Comparison of ENCODE assay signal across 10 cellular contexts in the genomic region with DNA sequence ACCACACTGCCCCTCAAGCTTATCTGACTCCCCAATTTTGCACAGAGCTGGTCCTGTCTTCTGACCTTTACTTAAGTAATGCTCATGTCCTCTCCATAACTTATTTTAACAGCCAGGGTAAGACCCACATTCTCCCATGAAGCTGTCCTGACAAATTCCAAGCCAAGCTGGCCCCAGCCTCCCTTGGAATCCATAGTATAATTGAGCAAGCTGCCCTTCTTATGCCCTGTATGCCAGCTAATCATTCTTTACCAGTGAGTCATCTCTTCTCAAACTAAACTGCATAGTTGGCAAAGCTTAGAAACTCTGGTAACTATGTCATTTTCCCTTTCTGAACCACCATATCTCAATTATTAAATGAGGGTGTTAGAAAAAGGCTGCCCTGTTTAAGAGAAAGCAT.
DNase-seq lines count a peak whose midpoint lies in the region; ATAC-seq and TF ChIP-seq lines count a peak whose summit lies in the region.
"Had no signal": no experiment of that assay in that cellular context is flagged by ENCODE, and none has a peak within 500 bp of the region (broad histone marks: within the 10 kb centered on the region; RNA-seq: fewer than 3 reads in every experiment).

No MANE protein-coding gene starts in this region.

- peak in 1 of 2 donors; percentile 43 for ATAC-seq in upper lobe of left lung (ENCODE audit: low FRiP score in 2 of 2)

- H3K36me3 ChIP-seq in upper lobe of left lung = no peaks in the 10 kb centered on the region
- H3K36me3 ChIP-seq: suprapubic skin had no signal

- no peak for TF ChIP-seq POLR2A in upper lobe of left lung (IDR thresholded peaks at IDR 0.05)

- peak; percentile 56 for DNase-seq in LoVo (ENCODE audit: low spot score)
- DNase-seq in T47D (ENCODE audit: low read depth in 1 of 2, low spot score in 1 of 2) = peak; percentile 23 to 65
- peak; percentile 93 for DNase-seq in kidney glomerular epithelial cell (lab: John Stamatoyannopoulos, UW)
- no peak for DNase-seq in upper lobe of left lung
- DNase-seq in middle frontal gyrus (ENCODE audit: extremely low spot score, low spot score) = no peak
- DNase-seq in NCI-H748 treated with DMSO at 0.1 percent for 48 hours (lab: John Stamatoyannopoulos, UW) = no peak
- no peak for DNase-seq in HUDEP-2 (lab: John Stamatoyannopoulos, UW; ENCODE audit: unreplicated experiment in 76 of 76)
- DNase-seq: effector CD8-positive, alpha-beta T cell; posterior cingulate gyrus had no signal

- H3K4me3 ChIP-seq in upper lobe of left lung = no peak overlapping the region
- H3K4me3 ChIP-seq: suprapubic skin had no signal

- peaks cover 0 to 40% (median 23%) of the 10 kb centered on the region in 4 donors for H3K4me1 ChIP-seq in upper lobe of left lung

- H3K9me3 ChIP-seq in upper lobe of left lung = no peaks in the 10 kb centered on the region
- H3K9me3 ChIP-seq: suprapubic skin had no signal

- TF ChIP-seq CTCF in upper lobe of left lung (IDR thresholded peaks at IDR 0.05) = no peak

- H3K27me3 ChIP-seq in upper lobe of left lung = no peaks in the 10 kb centered on the region
- H3K27me3 ChIP-seq: suprapubic skin had no signal

- H3K27ac ChIP-seq in upper lobe of left lung = peak overlapping the region in 3 of 4 donors; percentile 7 to 34 (median 30)
- H3K27ac ChIP-seq: suprapubic skin had no signal

- no peak for TF ChIP-seq EP300 in upper lobe of left lung (IDR thresholded peaks at IDR 0.05)

- in situ Hi-C loops in T47D (cut with HindIII; ENCODE audit: low pct_unique_long_range_greater_than_20kb, low sequenced_read_pairs) = no loop called here

Comparison
In these comparisons a context has a peak if more than half of its experiments do, and no peak if none do; other contexts are left out.
1. DNase-seq: peak in LoVo (single experiment), T47D (2 of 2) and kidney glomerular epithelial cell (single experiment); none in upper lobe of left lung (0 of 2), middle frontal gyrus (single experiment), NCI-H748 treated with DMSO at 0.1 percent for 48 hours (single experiment) and HUDEP-2 (0 of 76).